In the genomic region with DNA sequence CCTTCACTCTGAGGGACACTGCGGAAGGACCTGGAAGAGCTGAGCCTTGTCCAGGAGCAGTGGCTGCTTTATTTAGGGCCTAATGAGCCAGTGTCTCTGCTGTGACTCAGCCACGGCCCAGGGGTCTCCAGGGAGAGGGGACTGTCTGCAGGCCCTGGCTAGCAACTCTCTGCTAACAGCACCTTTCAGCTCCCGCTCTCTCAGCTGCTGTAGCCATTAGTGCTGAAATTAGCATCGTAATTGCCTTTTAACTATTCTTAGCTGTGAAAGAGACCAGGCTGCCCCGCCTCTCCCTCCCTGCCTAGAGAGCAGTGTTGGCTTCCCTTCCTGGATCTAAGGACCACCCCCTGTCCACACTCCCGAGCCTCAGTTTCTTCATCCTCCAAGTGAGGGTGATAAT, we compare ENCODE assay signal across 32 cellular contexts. TPM values are rescaled to one million over a fixed set of nuclear protein-coding genes. Genes with fewer than 3 reads are reported as not detected.
DNase-seq lines count a peak whose midpoint lies in the region; ATAC-seq, FAIRE-seq and TF ChIP-seq lines count a peak whose summit lies in the region.
"Had no signal": no experiment of that assay in that cellular context is flagged by ENCODE, and none has a peak within 500 bp of the region (broad histone marks: within the 10 kb centered on the region; RNA-seq: fewer than 3 reads in every experiment).

No MANE protein-coding gene starts in this region.

- peaks cover 6% of the 10 kb centered on the region for H3K23me2 ChIP-seq in H1 (ENCODE audit: low read depth, low read length)

- peaks cover 14% of the 10 kb centered on the region for H3K4me1 Mint-ChIP-seq in neural progenitor cell

- H2BK15ac ChIP-seq in H1 (ENCODE audit: low read length), result no peak overlapping the region

- WGBS in H1 (ENCODE audit: extremely low coverage in 1 of 2, insufficient coverage in 1 of 2, insufficient read length in 1 of 2, insufficient replicate concordance in 2 of 2, low coverage in 1 of 2, low lambda C conversion rate in 2 of 2, missing lambda C conversion rate in 1 of 2), 2 experiments, result 29% methylated on average over 6 of the region's 6 CpGs; no CpG with 5 or more reads in 1 of the 2 experiments

- peaks cover 31% of the 10 kb centered on the region for H3F3A ChIP-seq in neural progenitor cell (ENCODE audit: low read depth)

- H4K8ac ChIP-seq in H1 (ENCODE audit: extremely low read depth, insufficient read depth, low read length), result no peak overlapping the region; the same call in 1 of the 2 replicates

- no peaks in the 10 kb centered on the region for H3K79me1 ChIP-seq in H1 (ENCODE audit: low read depth, low read length)

- H3K27ac ChIP-seq in H1 (ENCODE audit: low read depth, low read length), result no peak overlapping the region
- no peak overlapping the region for H3K27ac ChIP-seq in neural progenitor cell
- H3K27ac ChIP-seq: 22Rv1, GM23248, heart left ventricle, ovary had no signal

- H3K18ac ChIP-seq in H1 (ENCODE audit: extremely low read depth, low read length), result no peak overlapping the region

- TF ChIP-seq RAD21 in H1 (IDR thresholded peaks at IDR 0.05 in 1 of 2, conservative IDR thresholded peaks at IDR 0.05 in 1 of 2; ENCODE audit: low read depth in 2 of 2, low read length in 2 of 2), result no peak

- no peak overlapping the region for H3K4me3 ChIP-seq in H1 (ENCODE audit: extremely low read depth in 1 of 4, insufficient read depth in 2 of 4, low read depth in 3 of 4, low read length in 4 of 4)
- H3K4me3 ChIP-seq in neural progenitor cell, result no peak overlapping the region
- H3K4me3 ChIP-seq: GM23248, heart left ventricle, ovary, smooth muscle cell had no signal

- H3K36me3 ChIP-seq in H1 (ENCODE audit: control insufficient read depth in 2 of 4, insufficient read depth in 4 of 4, low read length in 3 of 4) (no peaks in the 10 kb centered on the region), neural progenitor cell (no peaks in the 10 kb centered on the region)
- H3K36me3 ChIP-seq: heart left ventricle, ovary had no signal

- H3K4ac ChIP-seq in H1 (replicated peaks; ENCODE audit: insufficient read length, low read depth, low read length), result no peak overlapping the region

- no peak overlapping the region for H2BK120ac ChIP-seq in H1 (replicated peaks; ENCODE audit: low read depth, low read length)

- no peaks in the 10 kb centered on the region for H3K9me3 ChIP-seq in H1 (ENCODE audit: insufficient read depth in 2 of 2, low read depth in 1 of 2, low read length in 1 of 2)
- no peaks in the 10 kb centered on the region for H3K9me3 ChIP-seq in neural progenitor cell (ENCODE audit: low read depth)
- H3K9me3 ChIP-seq: heart left ventricle, ovary had no signal

- H3K4me1 ChIP-seq in H1 (replicated peaks in 1 of 4; ENCODE audit: control insufficient read depth in 3 of 4, insufficient read depth in 4 of 4, low read length in 3 of 4) (peaks cover 3 to 18% (median 12%) of the 10 kb centered on the region in 4 experiments; a peak in 5 of 7 replicates), neural progenitor cell (peaks cover 19% of the 10 kb centered on the region)

- H3K27me3 ChIP-seq in H1 (replicated peaks in 1 of 4; ENCODE audit: control insufficient read depth in 3 of 4, extremely low read depth in 1 of 4, insufficient read depth in 3 of 4, low read length in 3 of 4) (peaks cover 3 to 29% (median 16%) of the 10 kb centered on the region in 4 experiments), neural progenitor cell (peaks cover 56% of the 10 kb centered on the region)
- H3K27me3 ChIP-seq: ovary had no signal

- H3K9me3 Mint-ChIP-seq in neural progenitor cell, result no peaks in the 10 kb centered on the region
- H3K9me3 Mint-ChIP-seq: activated CD8-positive, alpha-beta T cell treated with anti-CD3 and anti-CD28 coated beads for 36 hours; activated naive CD8-positive, alpha-beta T cell treated with anti-CD3 and anti-CD28 coated beads, Interleukin-2, amount 50 U/mL, for 24 hours; CD8-positive, alpha-beta T cell; immature natural killer cell; mesothelial cell of epicardium; type B pancreatic cell had no signal

- TF ChIP-seq CTCF in H1 (IDR thresholded peaks at IDR 0.05; ENCODE audit: control extremely low read depth in 1 of 3, insufficient read depth in 1 of 3, low read depth in 1 of 3, low read length in 3 of 3) (no peak), neural progenitor cell (IDR thresholded peaks at IDR 0.05) (no peak)

- H3K4me2 ChIP-seq in H1 (ENCODE audit: insufficient read depth in 1 of 2, low read depth in 2 of 2, low read length in 2 of 2) (peak overlapping the region; percentile 34 to 40; a peak in 3 of 4 replicates), neural progenitor cell (peak overlapping the region; percentile 42)
- H3K4me2 ChIP-seq: smooth muscle cell had no signal

- H3K9ac ChIP-seq in H1 (replicated peaks in 1 of 4; ENCODE audit: extremely low read depth in 1 of 4, low read depth in 3 of 4, low read length in 3 of 4) (no peak overlapping the region), neural progenitor cell (no peak overlapping the region)
- H3K9ac ChIP-seq: GM23248 had no signal

- no peak for TF ChIP-seq EP300 in H1 (IDR thresholded peaks at IDR 0.05; ENCODE audit: borderline replicate concordance in 1 of 2, low read depth in 2 of 2, low read length in 2 of 2)

- H3K79me2 ChIP-seq in H1 (ENCODE audit: control insufficient read depth in 1 of 2, insufficient read depth in 2 of 2, low read length in 2 of 2) (no peaks in the 10 kb centered on the region), neural progenitor cell (ENCODE audit: low read depth) (no peaks in the 10 kb centered on the region)

- no peak overlapping the region for H3K4me3 Mint-ChIP-seq in neural progenitor cell
- H3K4me3 Mint-ChIP-seq: activated CD8-positive, alpha-beta T cell treated with anti-CD3 and anti-CD28 coated beads for 36 hours; activated naive CD8-positive, alpha-beta T cell treated with anti-CD3 and anti-CD28 coated beads, Interleukin-2, amount 50 U/mL, for 24 hours; CD8-positive, alpha-beta T cell; immature natural killer cell; mesothelial cell of epicardium; naive thymus-derived CD4-positive, alpha-beta T cell; type B pancreatic cell had no signal

- H3K27me3 Mint-ChIP-seq in neural progenitor cell (ENCODE audit: insufficient read depth, low read depth), result peaks cover 43% of the 10 kb centered on the region

- H3K56ac ChIP-seq in H1 (replicated peaks; ENCODE audit: insufficient read length, low read depth, low read length), result no peak overlapping the region

- no peak overlapping the region for H3K14ac ChIP-seq in H1 (ENCODE audit: insufficient read length)

- peak; percentile 28 to 72 for DNase-seq in NCI-H2081 (lab: John Stamatoyannopoulos, UW)
- DNase-seq in NCI-H2081 treated with DMSO at 0.1 percent for 48 hours (lab: John Stamatoyannopoulos, UW), result no peak
- DNase-seq in NCI-H1930 (lab: John Stamatoyannopoulos, UW), result peak; percentile 28 to 72
- no peak for DNase-seq in H1 (ENCODE audit: low read depth in 1 of 2, low spot score in 2 of 2)
- peak; percentile 57 for DNase-seq in neural progenitor cell (ENCODE audit: low spot score)
- DNase-seq in activated CD8-positive, alpha-beta memory T cell treated with anti-CD3 and anti-CD28 coated beads for 24 hours, result no peak
- DNase-seq: activated CD4-positive, CD25-positive, alpha-beta regulatory T cell; activated CD8-positive, alpha-beta T cell treated with anti-CD3 and anti-CD28 coated beads for 36 hours; activated effector memory CD4-positive, alpha-beta T cell treated with anti-CD3 and anti-CD28 coated beads, Interleukin-2, amount 50 U/mL, for 16 hours; activated naive CD8-positive, alpha-beta T cell treated with anti-CD3 and anti-CD28 coated beads, Interleukin-2, amount 50 U/mL, for 24 hours; activated T-cell treated with anti-CD3 and anti-CD28 coated beads for 4 hours; CD8-positive, alpha-beta T cell; GM23248; heart left ventricle; immature natural killer cell; left ventricle myocardium superior; naive thymus-derived CD4-positive, alpha-beta T cell; NCI-H82; ovary; retina; SHP77; stimulated activated CD4-positive, alpha-beta T cell treated with anti-CD3 and anti-CD28 coated beads, Interleukin-2, amount 100 ng/mL, for 24 hours had no signal

- H3K36me3 Mint-ChIP-seq in neural progenitor cell, result no peaks in the 10 kb centered on the region
- H3K36me3 Mint-ChIP-seq: CD8-positive, alpha-beta T cell; mesothelial cell of epicardium; naive thymus-derived CD4-positive, alpha-beta T cell; type B pancreatic cell had no signal

- no peak for FAIRE-seq in H1 (lab: Jason Lieb, UNC)
- FAIRE-seq: HepG2 had no signal

- CTCF ChIA-PET in H1 (lab: Charles Lee; ENCODE audit: partially characterized antibody), result interaction anchor here (0.9 to 7.7 kb wide), 9 partner anchors 9 to 54 kb away, joined by 3 to 80 read pairs (median 4); no protein-coding TSS in a partner anchor

- no peak for TF ChIP-seq POLR2A in H1 (IDR thresholded peaks at IDR 0.05; ENCODE audit: control extremely low read depth in 1 of 2, low read depth in 2 of 2, low read length in 2 of 2)

- H2BK20ac ChIP-seq in H1 (ENCODE audit: low read length), result no peak overlapping the region

- no peak overlapping the region for H3K27ac Mint-ChIP-seq in neural progenitor cell
- H3K27ac Mint-ChIP-seq: activated CD8-positive, alpha-beta T cell treated with anti-CD3 and anti-CD28 coated beads for 36 hours; activated naive CD8-positive, alpha-beta T cell treated with anti-CD3 and anti-CD28 coated beads, Interleukin-2, amount 50 U/mL, for 24 hours; CD8-positive, alpha-beta T cell; immature natural killer cell; mesothelial cell of epicardium; naive thymus-derived CD4-positive, alpha-beta T cell; type B pancreatic cell had no signal

- H2AFZ ChIP-seq in H1 (ENCODE audit: low read length), result peak overlapping the region; percentile 74; the same call in 1 of the 2 replicates
- no peak overlapping the region for H2AFZ ChIP-seq in neural progenitor cell (replicated peaks)
- H2AFZ ChIP-seq: GM23248 had no signal

- no peak overlapping the region for H3K23ac ChIP-seq in H1 (ENCODE audit: insufficient read length)

- no peak overlapping the region for H4K91ac ChIP-seq in H1 (replicated peaks; ENCODE audit: insufficient read length, low read length)

- no peak overlapping the region for H4K5ac ChIP-seq in H1 (ENCODE audit: insufficient read length, low read depth, low read length)

- no peak overlapping the region; the same call in 1 of the 2 replicates for H2BK12ac ChIP-seq in H1 (ENCODE audit: low read depth, low read length)

- POLR2A ChIA-PET in H1 (lab: Charles Lee; ENCODE audit: partially characterized antibody), result no interaction called here

- ATAC-seq in GM21367 (IDR thresholded peaks at IDR 0.05; ENCODE audit: unreplicated experiment) (no peak), GM18907 (IDR thresholded peaks at IDR 0.05; ENCODE audit: unreplicated experiment) (no peak)
- ATAC-seq: activated CD8-positive, alpha-beta T cell treated with anti-CD3 and anti-CD28 coated beads for 36 hours; activated naive CD8-positive, alpha-beta T cell treated with anti-CD3 and anti-CD28 coated beads, Interleukin-2, amount 50 U/mL, for 24 hours; CD8-positive, alpha-beta T cell; heart left ventricle; HepG2; left ventricle myocardium superior; naive thymus-derived CD4-positive, alpha-beta T cell had no signal

- H2AK5ac ChIP-seq in H1 (ENCODE audit: low read depth, low read length), result no peak overlapping the region

- H2BK5ac ChIP-seq in H1 (ENCODE audit: low read depth, low read length), result no peak overlapping the region

- H4K20me1 ChIP-seq in H1 (replicated peaks in 1 of 2; ENCODE audit: control insufficient read depth in 1 of 2, insufficient read depth in 2 of 2, low read length in 2 of 2), result no peaks in the 10 kb centered on the region
- no peaks in the 10 kb centered on the region for H4K20me1 ChIP-seq in neural progenitor cell (ENCODE audit: low read depth)

RNA-seq across cellular contexts. Expression of a gene that starts 53.1 kb away (rescaled TPM):
- 0.15 and 0.33 TPM in 2 replicates for total RNA-seq in H1 (2021; fragmentation: NEBNext Ultra II Directional; extraction: Animal tissue kit (Norgen Biotek cat#: 25700))
- 0.09 and 0.19 TPM in 2 replicates for polyA plus RNA-seq in H1 (2011; rRNA removed)
- 0.10 TPM for polyA plus RNA-seq in H1 (2011; cell fraction: cytosol; rRNA removed)
- 0.20 TPM for polyA plus RNA-seq in H1 (2011; cell fraction: nucleus; rRNA removed)
- 0.12 to 0.53 TPM (median 0.31 TPM) in 4 replicates for polyA plus RNA-seq in H1 (2012, experiment 1 of 2)
- 0.13 TPM for polyA plus RNA-seq in H1 (2012, experiment 2 of 2)
- 0.28 TPM for polyA plus RNA-seq in H1 (2013, experiment 1 of 2)
- polyA plus RNA-seq in H1 (2013, experiment 2 of 2), result 0.33 TPM
- 0.12 and 0.16 TPM in 2 replicates for polyA minus RNA-seq in H1 (2011; rRNA and poly(A)+ RNA removed)
- not detected for polyA minus RNA-seq in H1 (2011; cell fraction: cytosol; rRNA and poly(A)+ RNA removed)
- not detected for polyA minus RNA-seq in H1 (2011; cell fraction: nucleus; rRNA and poly(A)+ RNA removed)
- total RNA-seq in neural progenitor cell (ENCODE audit: low replicate concordance), result 0.04 and 0.37 TPM in 2 replicates
- total RNA-seq: activated CD8-positive, alpha-beta T cell treated with anti-CD3 and anti-CD28 coated beads for 36 hours; fibroblast of villous mesenchyme; GM23248; heart left ventricle; HepG2; left ventricle myocardium superior; LHCN-M2; mesothelial cell of epicardium; ovary; smooth muscle cell; subcutaneous adipose tissue had no signal
- polyA plus RNA-seq: GM23248; heart left ventricle; HepG2; immature natural killer cell; naive thymus-derived CD4-positive, alpha-beta T cell; ovary; smooth muscle cell had no signal

Comparison
In these comparisons a context has a peak if more than half of its experiments do, and no peak if none do; other contexts are left out.
1. DNase-seq: peak in NCI-H2081 (2 of 2), NCI-H1930 (2 of 2) and neural progenitor cell (single experiment); none in NCI-H2081 treated with DMSO at 0.1 percent for 48 hours (single experiment), H1 (0 of 2) and activated CD8-positive, alpha-beta memory T cell treated with anti-CD3 and anti-CD28 coated beads for 24 hours (single experiment).